8 cellular contexts compared by ENCODE assay signal in the genomic region with DNA sequence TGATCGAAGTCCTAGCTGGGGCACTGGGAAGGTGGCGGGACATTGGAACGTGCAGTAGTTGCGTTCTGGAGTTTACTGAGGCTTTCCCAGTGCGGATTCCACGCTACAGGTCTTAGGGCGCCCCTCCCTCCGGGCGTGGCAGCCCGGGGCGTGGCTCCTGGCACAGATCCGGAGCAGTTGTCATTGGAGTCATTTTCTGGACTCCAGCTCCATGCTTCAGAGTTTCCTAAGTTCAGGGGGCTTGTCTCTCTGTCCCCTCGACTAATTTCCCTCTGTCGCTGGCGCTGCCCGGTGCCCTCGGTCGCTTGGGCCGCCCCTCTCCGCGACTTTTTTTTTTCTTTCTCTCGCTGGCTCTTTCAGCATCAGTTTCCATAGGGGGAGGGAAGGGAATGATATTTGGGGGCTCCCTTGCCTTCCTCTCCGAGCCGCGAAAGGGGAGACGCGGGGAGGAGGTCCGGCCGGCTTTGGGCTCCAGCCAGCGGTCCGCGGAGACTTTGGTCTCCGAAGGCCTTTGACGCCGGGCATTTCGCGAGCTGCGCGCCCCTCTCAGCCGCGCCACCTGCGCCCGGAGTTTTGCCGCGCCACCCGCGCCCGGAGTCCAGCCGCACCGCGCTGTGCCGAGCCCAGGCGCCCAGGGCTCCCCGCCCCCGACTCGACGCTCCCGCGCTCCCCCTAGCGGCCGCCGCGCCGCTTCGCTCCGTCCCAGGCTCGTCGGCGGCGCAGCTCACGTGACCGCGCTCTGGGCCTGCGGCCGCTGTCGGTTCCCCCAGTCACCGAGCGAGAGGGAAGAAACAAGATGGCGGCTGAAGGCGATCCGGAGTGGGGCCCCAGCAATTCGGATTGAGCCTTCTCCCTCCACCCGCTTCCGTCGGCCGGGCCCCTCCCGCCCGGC. TPM values are rescaled to one million over a fixed set of nuclear protein-coding genes. Genes with fewer than 3 reads are reported as not detected.
DNase-seq lines count a peak whose midpoint lies in the region; ATAC-seq and TF ChIP-seq lines count a peak whose summit lies in the region.

A gene with protein sequence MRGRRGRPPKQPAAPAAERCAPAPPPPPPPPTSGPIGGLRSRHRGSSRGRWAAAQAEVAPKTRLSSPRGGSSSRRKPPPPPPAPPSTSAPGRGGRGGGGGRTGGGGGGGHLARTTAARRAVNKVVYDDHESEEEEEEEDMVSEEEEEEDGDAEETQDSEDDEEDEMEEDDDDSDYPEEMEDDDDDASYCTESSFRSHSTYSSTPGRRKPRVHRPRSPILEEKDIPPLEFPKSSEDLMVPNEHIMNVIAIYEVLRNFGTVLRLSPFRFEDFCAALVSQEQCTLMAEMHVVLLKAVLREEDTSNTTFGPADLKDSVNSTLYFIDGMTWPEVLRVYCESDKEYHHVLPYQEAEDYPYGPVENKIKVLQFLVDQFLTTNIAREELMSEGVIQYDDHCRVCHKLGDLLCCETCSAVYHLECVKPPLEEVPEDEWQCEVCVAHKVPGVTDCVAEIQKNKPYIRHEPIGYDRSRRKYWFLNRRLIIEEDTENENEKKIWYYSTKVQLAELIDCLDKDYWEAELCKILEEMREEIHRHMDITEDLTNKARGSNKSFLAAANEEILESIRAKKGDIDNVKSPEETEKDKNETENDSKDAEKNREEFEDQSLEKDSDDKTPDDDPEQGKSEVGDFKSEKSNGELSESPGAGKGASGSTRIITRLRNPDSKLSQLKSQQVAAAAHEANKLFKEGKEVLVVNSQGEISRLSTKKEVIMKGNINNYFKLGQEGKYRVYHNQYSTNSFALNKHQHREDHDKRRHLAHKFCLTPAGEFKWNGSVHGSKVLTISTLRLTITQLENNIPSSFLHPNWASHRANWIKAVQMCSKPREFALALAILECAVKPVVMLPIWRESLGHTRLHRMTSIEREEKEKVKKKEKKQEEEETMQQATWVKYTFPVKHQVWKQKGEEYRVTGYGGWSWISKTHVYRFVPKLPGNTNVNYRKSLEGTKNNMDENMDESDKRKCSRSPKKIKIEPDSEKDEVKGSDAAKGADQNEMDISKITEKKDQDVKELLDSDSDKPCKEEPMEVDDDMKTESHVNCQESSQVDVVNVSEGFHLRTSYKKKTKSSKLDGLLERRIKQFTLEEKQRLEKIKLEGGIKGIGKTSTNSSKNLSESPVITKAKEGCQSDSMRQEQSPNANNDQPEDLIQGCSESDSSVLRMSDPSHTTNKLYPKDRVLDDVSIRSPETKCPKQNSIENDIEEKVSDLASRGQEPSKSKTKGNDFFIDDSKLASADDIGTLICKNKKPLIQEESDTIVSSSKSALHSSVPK (N-terminal part only) (plus strand): TSS at position 769 of the 892 bp plus-strand sequence. CDS start 222 bp downstream, outside the sequence.

- H3F3A ChIP-seq in neural cell (ENCODE audit: insufficient read depth, low read length, poor library complexity, severe bottlenecking): no peaks in the 10 kb centered on the region

- peak; percentile 89 for ATAC-seq in RWPE2 (ENCODE audit: low read depth)

- DNase-seq in ELF-1 (ENCODE audit: low read depth, low spot score) (peak; percentile 95), GOT3 (lab: John Stamatoyannopoulos, UW) (peak; percentile 72), RWPE2 (ENCODE audit: low spot score) (peak; percentile 90), fibroblast of the aortic adventitia (ENCODE audit: low read depth) (peak; percentile 86), stomach (peak; percentile 92)
- DNase-seq in activated T-helper 9 cell treated with anti-CD3 and anti-CD28 coated beads, Interleukin-2, amount 50 U/mL, for 16 hours (ENCODE audit: low read depth): peak; percentile 87

- H3K27me3 ChIP-seq in RWPE2 (ENCODE audit: insufficient read depth, poor library complexity, severe bottlenecking) (no peaks in the 10 kb centered on the region), neural cell (ENCODE audit: insufficient read depth, low read depth, low read length) (no peaks in the 10 kb centered on the region), stomach (no peaks in the 10 kb centered on the region)

- peak within 1 kb of the TSS; percentile 30 for H3K4me2 ChIP-seq in neural cell (ENCODE audit: low read length)

- H3K9me3 ChIP-seq in RWPE2 (ENCODE audit: severe bottlenecking): no peaks in the 10 kb centered on the region
- no peaks in the 10 kb centered on the region for H3K9me3 ChIP-seq in neural cell (ENCODE audit: low read length)
- H3K9me3 ChIP-seq in stomach: no peaks in the 10 kb centered on the region

- peak; percentile 93 for TF ChIP-seq CTCF in LNCAP (IDR thresholded peaks at IDR 0.05)
- peak; percentile 94 for TF ChIP-seq CTCF in RWPE2 (IDR thresholded peaks at IDR 0.05; ENCODE audit: poor library complexity, severe bottlenecking)
- TF ChIP-seq CTCF in fibroblast of the aortic adventitia (IDR thresholded peaks at IDR 0.05; ENCODE audit: insufficient read depth, low read length): peak; percentile 63
- peak; percentile 98 for TF ChIP-seq CTCF in neural cell (IDR thresholded peaks at IDR 0.05; ENCODE audit: poor library complexity, severe bottlenecking)
- peak in 5 of 7 experiments; percentile 47 to 99 (median 96) for TF ChIP-seq CTCF in stomach (IDR thresholded peaks at IDR 0.05)

- intact Hi-C loops in stomach (cut with DNase I; ENCODE audit: low total_unique reads): no loop called here

- TF ChIP-seq POLR2A in stomach (IDR thresholded peaks at IDR 0.05): no peak

- TF ChIP-seq RAD21 in neural cell (conservative IDR thresholded peaks at IDR 0.05): peak; percentile 68

- peaks cover 15% of the 10 kb centered on the region for H3K36me3 ChIP-seq in RWPE2 (ENCODE audit: low read depth)
- H3K36me3 ChIP-seq in neural cell (ENCODE audit: insufficient read depth, low read length): no peaks in the 10 kb centered on the region
- no peaks in the 10 kb centered on the region for H3K36me3 ChIP-seq in stomach

- peaks cover 4% of the 10 kb centered on the region for H4K20me1 ChIP-seq in neural cell (ENCODE audit: insufficient read depth)

- H3K4me3 ChIP-seq in RWPE2 (ENCODE audit: severe bottlenecking) (peak within 1 kb of the TSS; percentile 53), fibroblast of the aortic adventitia (ENCODE audit: low read depth, low read length) (peak within 1 kb of the TSS; percentile 96), neural cell (ENCODE audit: low read length) (peak within 1 kb of the TSS; percentile 85), stomach (peak within 1 kb of the TSS; percentile 71 to 84 (median 79))

- H3K27ac ChIP-seq in RWPE2 (ENCODE audit: poor library complexity, severe bottlenecking): peak within 1 kb of the TSS; percentile 80
- H3K27ac ChIP-seq in neural cell (ENCODE audit: low read length): peak within 1 kb of the TSS; percentile 92
- peak within 1 kb of the TSS; percentile 83 to 99 (median 95) for H3K27ac ChIP-seq in stomach

- H2AFZ ChIP-seq in neural cell (ENCODE audit: low read depth, low read length): peak within 1 kb of the TSS; percentile 40

- 0 to 1% (median 1%) methylated on average over 33 to 88 of the region's 88 CpGs for WGBS in stomach, 5 donors

- peaks cover 36% of the 10 kb centered on the region for H3K79me2 ChIP-seq in neural cell (replicated peaks; ENCODE audit: insufficient read depth, low read length)

- H3K9me2 ChIP-seq in neural cell (ENCODE audit: insufficient read depth, low read length): no peaks in the 10 kb centered on the region

- H3K4me1 ChIP-seq in RWPE2 (ENCODE audit: insufficient read depth, poor library complexity, severe bottlenecking) (peaks cover 23% of the 10 kb centered on the region), stomach (peaks cover 28 to 42% (median 35%) of the 10 kb centered on the region in 4 donors)

- TF ChIP-seq EP300 in neural cell (conservative IDR thresholded peaks at IDR 0.05; ENCODE audit: poor library complexity, severe bottlenecking) (no peak), stomach (IDR thresholded peaks at IDR 0.05) (no peak)

- H3K9ac ChIP-seq in neural cell (ENCODE audit: low read length): peak within 1 kb of the TSS; percentile 90

TF ChIP-seq in neural cell, 6 proteins besides CTCF, POLR2A, EP300 and RAD21:
- TF ChIP-seq MXI1 (conservative IDR thresholded peaks at IDR 0.05; ENCODE audit: poor library complexity, severe bottlenecking) (peak; percentile 55), EZH2 (IDR thresholded peaks at IDR 0.05; ENCODE audit: borderline replicate concordance, insufficient read depth, low read length, poor library complexity, severe bottlenecking) (no peak), SMC3 (conservative IDR thresholded peaks at IDR 0.05; ENCODE audit: poor library complexity) (peak; percentile 70), TAF1 (IDR thresholded peaks at IDR 0.05; ENCODE audit: low read depth) (peak; percentile 94), POLR2AphosphoS5 (IDR thresholded peaks at IDR 0.05) (peak; percentile 95)
- TF ChIP-seq, protein P1, sequence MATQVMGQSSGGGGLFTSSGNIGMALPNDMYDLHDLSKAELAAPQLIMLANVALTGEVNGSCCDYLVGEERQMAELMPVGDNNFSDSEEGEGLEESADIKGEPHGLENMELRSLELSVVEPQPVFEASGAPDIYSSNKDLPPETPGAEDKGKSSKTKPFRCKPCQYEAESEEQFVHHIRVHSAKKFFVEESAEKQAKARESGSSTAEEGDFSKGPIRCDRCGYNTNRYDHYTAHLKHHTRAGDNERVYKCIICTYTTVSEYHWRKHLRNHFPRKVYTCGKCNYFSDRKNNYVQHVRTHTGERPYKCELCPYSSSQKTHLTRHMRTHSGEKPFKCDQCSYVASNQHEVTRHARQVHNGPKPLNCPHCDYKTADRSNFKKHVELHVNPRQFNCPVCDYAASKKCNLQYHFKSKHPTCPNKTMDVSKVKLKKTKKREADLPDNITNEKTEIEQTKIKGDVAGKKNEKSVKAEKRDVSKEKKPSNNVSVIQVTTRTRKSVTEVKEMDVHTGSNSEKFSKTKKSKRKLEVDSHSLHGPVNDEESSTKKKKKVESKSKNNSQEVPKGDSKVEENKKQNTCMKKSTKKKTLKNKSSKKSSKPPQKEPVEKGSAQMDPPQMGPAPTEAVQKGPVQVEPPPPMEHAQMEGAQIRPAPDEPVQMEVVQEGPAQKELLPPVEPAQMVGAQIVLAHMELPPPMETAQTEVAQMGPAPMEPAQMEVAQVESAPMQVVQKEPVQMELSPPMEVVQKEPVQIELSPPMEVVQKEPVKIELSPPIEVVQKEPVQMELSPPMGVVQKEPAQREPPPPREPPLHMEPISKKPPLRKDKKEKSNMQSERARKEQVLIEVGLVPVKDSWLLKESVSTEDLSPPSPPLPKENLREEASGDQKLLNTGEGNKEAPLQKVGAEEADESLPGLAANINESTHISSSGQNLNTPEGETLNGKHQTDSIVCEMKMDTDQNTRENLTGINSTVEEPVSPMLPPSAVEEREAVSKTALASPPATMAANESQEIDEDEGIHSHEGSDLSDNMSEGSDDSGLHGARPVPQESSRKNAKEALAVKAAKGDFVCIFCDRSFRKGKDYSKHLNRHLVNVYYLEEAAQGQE (IDR thresholded peaks at IDR 0.05; ENCODE audit: borderline replicate concordance): peak; percentile 61

RNA-seq across cellular contexts. Expression of the gene that starts here (rescaled TPM):
- total RNA-seq in fibroblast of the aortic adventitia (ENCODE audit: low replicate concordance) (65.4 and 76.8 TPM in 2 replicates), stomach (100 to 1,000 TPM in 2 of 5 donors, 10 to 100 TPM in 3; 36.8 to 122 (median 83.9) TPM)
- polyA plus RNA-seq in neural cell (46.7 and 59.2 TPM in 2 replicates), stomach (1 to 10 TPM; 8.6 to 9.5 (median 9.3) TPM)
- polyA minus RNA-seq in neural cell: 196 and 269 TPM in 2 replicates

Comparison
In these comparisons a context has a peak if more than half of its experiments do, and no peak if none do; other contexts are left out.
1. Peak in every context shown above with its lines: DNase-seq, ATAC-seq, H3K4me3 ChIP-seq and H3K27ac ChIP-seq.